In genomic region chr7:92691578-92691977, GRCh38 we compare ENCODE assay signal across 8 cellular contexts.
DNase-seq lines count a peak whose midpoint lies in the region; ATAC-seq and TF ChIP-seq lines count a peak whose summit lies in the region.

No MANE protein-coding gene starts in this region.

- H3K9me3 ChIP-seq in left lung (no peaks in the 10 kb centered on the region), MG63 (no peaks in the 10 kb centered on the region)

- peaks cover 0 to 31% of the 10 kb centered on the region in 2 donors for H3K4me1 ChIP-seq in left lung

- peak; percentile 44 to 51 for TF ChIP-seq CTCF in left lung (IDR thresholded peaks at IDR 0.05)

- peak; percentile 85 for ATAC-seq in GM18909 (IDR thresholded peaks at IDR 0.05; ENCODE audit: poor library complexity, unreplicated experiment)
- peak; percentile 77 for ATAC-seq in HG03280 (IDR thresholded peaks at IDR 0.05; ENCODE audit: unreplicated experiment)
- peak; percentile 57 for ATAC-seq in left lung

- H3K36me3 ChIP-seq in left lung, result no peaks in the 10 kb centered on the region
- peaks cover 25% of the 10 kb centered on the region for H3K36me3 ChIP-seq in MG63

- intact Hi-C loops in left lung (cut with DNase I), result no loop called here

- H3K4me3 ChIP-seq in left lung (no peak overlapping the region), MG63 (no peak overlapping the region)

- H3K27ac ChIP-seq in left lung, result no peak overlapping the region

- DNase-seq in DMS 273 (lab: John Stamatoyannopoulos, UW; ENCODE audit: unreplicated experiment) (peak; percentile 86), NCI-H774 (lab: John Stamatoyannopoulos, UW) (peak; percentile 4), astrocyte of the hippocampus (ENCODE audit: low read depth, low spot score) (peak; percentile 45), left lung (no peak), MG63 (no peak), 8988T (no peak)

- H3K27me3 ChIP-seq in left lung, result no peaks in the 10 kb centered on the region
- H3K27me3 ChIP-seq in MG63, result no peaks in the 10 kb centered on the region

Comparison
In these comparisons a context has a peak if more than half of its experiments do, and no peak if none do; other contexts are left out.
1. DNase-seq: peak in DMS 273 (single experiment), NCI-H774 (single experiment) and astrocyte of the hippocampus (single experiment); none in left lung (0 of 2), MG63 (single experiment) and 8988T (single experiment).
2. Peak in every context shown above with its lines, with median percentiles within 50 percentile points of each other: ATAC-seq.